In genomic region chr10:48548531-48549135, GRCh38 we compare ENCODE assay signal across 21 cellular contexts. TPM values are rescaled to one million over a fixed set of nuclear protein-coding genes. Genes with fewer than 3 reads are reported as not detected.
DNase-seq lines count a peak whose midpoint lies in the region; ATAC-seq and TF ChIP-seq lines count a peak whose summit lies in the region.
"Had no signal": no experiment of that assay in that cellular context is flagged by ENCODE, and none has a peak within 500 bp of the region (broad histone marks: within the 10 kb centered on the region; RNA-seq: fewer than 3 reads in every experiment).

No MANE protein-coding gene starts in this region.

- in situ Hi-C loops in mammary epithelial cell (cut with MboI; ENCODE audit: low sequenced_read_pairs in 2 of 2): loop anchor here in 1 of 2 donors (5.0 kb wide), 1 partner anchor 104 kb away; no protein-coding TSS in a partner anchor

- no peaks in the 10 kb centered on the region for H3K9me3 ChIP-seq in mammary epithelial cell (replicated peaks; ENCODE audit: insufficient read depth, low read length)
- H3K9me3 ChIP-seq: HAP-1, SK-N-SH had no signal

- no peaks in the 10 kb centered on the region for H3K36me3 Mint-ChIP-seq in glutamatergic neuron (ENCODE audit: unreplicated experiment)

- peaks cover 2% of the 10 kb centered on the region for H3K9me3 Mint-ChIP-seq in glutamatergic neuron (ENCODE audit: unreplicated experiment)

- TF ChIP-seq CTCF in NB4 (IDR thresholded peaks at IDR 0.05; ENCODE audit: low read depth, low read length) (no peak), glutamatergic neuron (IDR thresholded peaks at IDR 0.05; ENCODE audit: partially characterized antibody, unreplicated experiment) (peak; percentile 20), mammary epithelial cell (conservative IDR thresholded peaks at IDR 0.05 in 1 of 2, IDR thresholded peaks at IDR 0.05 in 1 of 2; ENCODE audit: extremely low read depth in 1 of 2, insufficient read depth in 1 of 2, low read depth in 1 of 2, low read length in 2 of 2) (no peak)

- H3K27ac ChIP-seq in mammary epithelial cell (ENCODE audit: insufficient read depth, low read depth, low read length): no peak overlapping the region
- H3K27ac ChIP-seq: 22Rv1, HL-60 had no signal

- BruUV-seq in mammary epithelial cell (replicated peaks; lab: Mats Ljungman, UMichigan): no TSS peak

- no peak overlapping the region for H3K27ac Mint-ChIP-seq in glutamatergic neuron (ENCODE audit: unreplicated experiment)
- H3K27ac Mint-ChIP-seq: B cell, GM23338 had no signal

- CTCF ChIA-PET in mammary epithelial cell (lab: Charles Lee; ENCODE audit: low non-redundant PET): no interaction called here

- peaks cover 31% of the 10 kb centered on the region for H3K4me1 Mint-ChIP-seq in glutamatergic neuron (ENCODE audit: low read depth, unreplicated experiment)

- H2AFZ ChIP-seq in mammary epithelial cell (ENCODE audit: low read depth, low read length): no peak overlapping the region
- H2AFZ ChIP-seq: GM23338 had no signal

- H3K4me3 ChIP-seq in NB4 (ENCODE audit: low read depth, low read length) (no peak overlapping the region), mammary epithelial cell (replicated peaks in 1 of 3; ENCODE audit: insufficient read depth in 1 of 3, low read depth in 2 of 3, low read length in 3 of 3) (no peak overlapping the region)
- H3K4me3 ChIP-seq: GM23338, HAP-1 had no signal

- no peaks in the 10 kb centered on the region for H3K36me3 ChIP-seq in mammary epithelial cell (ENCODE audit: insufficient read depth, low read length)
- H3K36me3 ChIP-seq: HAP-1 had no signal

- no peak overlapping the region for H3K4me2 ChIP-seq in mammary epithelial cell (ENCODE audit: insufficient read depth, low read depth, low read length)
- H3K4me2 ChIP-seq: GM23338, SK-N-SH had no signal

- H3K27me3 Mint-ChIP-seq in glutamatergic neuron (ENCODE audit: unreplicated experiment): peaks cover 5% of the 10 kb centered on the region

- H3K4me3 Mint-ChIP-seq in glutamatergic neuron (ENCODE audit: unreplicated experiment): no peak overlapping the region
- H3K4me3 Mint-ChIP-seq: B cell, GM23338 had no signal

- no peak for ATAC-seq in GM18870 (IDR thresholded peaks at IDR 0.05; ENCODE audit: unreplicated experiment)
- ATAC-seq in HG03045 (IDR thresholded peaks at IDR 0.05; ENCODE audit: unreplicated experiment): no peak
- ATAC-seq: GM23338, PC-3 had no signal

- intact Hi-C loops in mammary epithelial cell (cut with micrococcal nuclease): no loop called here

- no peak for TF ChIP-seq POLR2A in NB4 (IDR thresholded peaks at IDR 0.05; ENCODE audit: extremely low read depth, insufficient read length)

- WGBS in mammary epithelial cell (ENCODE audit: low coverage, missing lambda C conversion rate): 76% methylated on average over 7 of the region's 7 CpGs

- peak; percentile 39 for DNase-seq in activated CD8-positive, alpha-beta memory T cell treated with anti-CD3 and anti-CD28 coated beads, Interleukin-2, amount 50 U/mL, for 48 hours
- DNase-seq in activated CD8-positive, alpha-beta memory T cell treated with anti-CD3 and anti-CD28 coated beads, Interleukin-2, amount 50 U/mL, for 4 hours: no peak
- peak; percentile 20 for DNase-seq in NB4 (ENCODE audit: low read depth)
- no peak for DNase-seq in glutamatergic neuron
- DNase-seq in mammary epithelial cell: no peak
- DNase-seq: DMS153; Kasumi-1; NCI-H1105 treated with DMSO at 0.1 percent for 48 hours; NCI-H2029; NCI-H524 treated with DMSO at 0.1 percent for 48 hours; NCI-H82; NK-92 treated with Interleukin-12 subunit alpha and Interleukin-12 subunit beta, amount 100 ng/mL, for 24 hours; PC-3; SK-N-SH had no signal

- H4K20me1 ChIP-seq in mammary epithelial cell (ENCODE audit: insufficient read depth, low read length): no peaks in the 10 kb centered on the region

- H3K9ac ChIP-seq in mammary epithelial cell (ENCODE audit: insufficient read depth, low read length): no peak overlapping the region
- H3K9ac ChIP-seq: SK-N-SH had no signal

- dilution Hi-C loops in mammary epithelial cell (cut with HindIII; ENCODE audit: low sequenced_read_pairs): loop anchor here (5.0 kb wide), 1 partner anchor 79 kb away; no protein-coding TSS in a partner anchor

- H3K27me3 ChIP-seq in mammary epithelial cell (ENCODE audit: insufficient read depth, low read length): no peaks in the 10 kb centered on the region

- H3K79me2 ChIP-seq in mammary epithelial cell (ENCODE audit: insufficient read depth, low read length): no peaks in the 10 kb centered on the region

- no peaks in the 10 kb centered on the region for H3K4me1 ChIP-seq in mammary epithelial cell (ENCODE audit: insufficient read depth, low read length)
- H3K4me1 ChIP-seq: HAP-1 had no signal

RNA-seq across cellular contexts. Expression of gene ARHGAP22, which starts 56.2 kb away (rescaled TPM):
- total RNA-seq in glutamatergic neuron (ENCODE audit: unreplicated experiment) (10.0 TPM), mammary epithelial cell (10 to 100 TPM; 32.7 to 44.3 TPM)
- polyA plus RNA-seq in mammary epithelial cell: 10.1 TPM
- 9.8 TPM for polyA minus RNA-seq in mammary epithelial cell

Comparison
In these comparisons a context has a peak if more than half of its experiments do, and no peak if none do; other contexts are left out.
1. DNase-seq: peak in activated CD8-positive, alpha-beta memory T cell treated with anti-CD3 and anti-CD28 coated beads, Interleukin-2, amount 50 U/mL, for 48 hours (single experiment) and NB4 (single experiment); none in activated CD8-positive, alpha-beta memory T cell treated with anti-CD3 and anti-CD28 coated beads, Interleukin-2, amount 50 U/mL, for 4 hours (single experiment), glutamatergic neuron (single experiment) and mammary epithelial cell (single experiment).